In genomic region chr1:226579781-226580323, GRCh38 we compare ENCODE assay signal across 21 cellular contexts. TPM values are rescaled to one million over a fixed set of nuclear protein-coding genes. Genes with fewer than 3 reads are reported as not detected.
DNase-seq lines count a peak whose midpoint lies in the region; ATAC-seq and TF ChIP-seq lines count a peak whose summit lies in the region.
"Had no signal": no experiment of that assay in that cellular context is flagged by ENCODE, and none has a peak within 500 bp of the region (broad histone marks: within the 10 kb centered on the region; RNA-seq: fewer than 3 reads in every experiment).

No MANE protein-coding gene starts in this region.

- H3K27ac Mint-ChIP-seq in activated T-helper 1 cell treated with anti-CD3 and anti-CD28 coated beads, Interleukin-12 subunit alpha, Interleukin-12 subunit beta, Interleukin-2, Interleukin-4 antibody, amounts not matched to agents 30 ng/mL and 10 ng/mL and 1 ng/mL, durations not matched to agents 14 hours and 24 hours and 36 hours = peak overlapping the region; percentile 6
- peak overlapping the region; percentile 22 for H3K27ac Mint-ChIP-seq in neural progenitor cell
- H3K27ac Mint-ChIP-seq: B cell; CD4-positive, CD25-positive, alpha-beta regulatory T cell; CD8-positive, alpha-beta T cell; HFFc6 had no signal

- H3K9ac ChIP-seq in HCT116 (ENCODE audit: low read length) (no peak overlapping the region), neural progenitor cell (no peak overlapping the region)
- H3K9ac ChIP-seq: BLaER1, GM23248 had no signal

- RAD21 ChIA-PET in HCT116 (lab: Charles Lee; ENCODE audit: low non-redundant PET in 1 of 2, low total read pairs in 2 of 2, uncharacterized antibody in 2 of 2, unreplicated experiment in 2 of 2) = no interaction called here

- H4K20me1 ChIP-seq in HCT116 (ENCODE audit: insufficient read depth) = no peaks in the 10 kb centered on the region
- no peaks in the 10 kb centered on the region for H4K20me1 ChIP-seq in neural progenitor cell (ENCODE audit: low read depth)
- H4K20me1 ChIP-seq: BLaER1 had no signal

- POLR2A ChIA-PET in HCT116 (lab: Charles Lee) = no interaction called here

- no peak for TF ChIP-seq POLR2A in HCT116 (IDR thresholded peaks at IDR 0.05; ENCODE audit: borderline replicate concordance, extremely low read depth, insufficient read depth, insufficient read length)

- no peak overlapping the region for H3K27ac ChIP-seq in HCT116 (ENCODE audit: low read depth, low read length)
- H3K27ac ChIP-seq in neural progenitor cell = no peak overlapping the region
- H3K27ac ChIP-seq in upper lobe of right lung = no peak overlapping the region
- H3K27ac ChIP-seq: BLaER1, C4-2B, GM23248 had no signal

- CTCF ChIA-PET in HCT116 (lab: Charles Lee) = no interaction called here

- no peaks in the 10 kb centered on the region for H3K9me3 Mint-ChIP-seq in activated T-helper 1 cell treated with anti-CD3 and anti-CD28 coated beads, Interleukin-12 subunit alpha, Interleukin-12 subunit beta, Interleukin-2, Interleukin-4 antibody, amounts not matched to agents 30 ng/mL and 10 ng/mL and 1 ng/mL, durations not matched to agents 14 hours and 24 hours and 36 hours
- peaks cover 2% of the 10 kb centered on the region for H3K9me3 Mint-ChIP-seq in neural progenitor cell
- H3K9me3 Mint-ChIP-seq: CD8-positive, alpha-beta T cell; HFFc6 had no signal

- no peak for DNase-seq in HCT116 (ENCODE audit: low read depth, low spot score)
- no peak for DNase-seq in activated T-helper 1 cell treated with anti-CD3 and anti-CD28 coated beads, Interleukin-12 subunit alpha, Interleukin-12 subunit beta, Interleukin-2, Interleukin-4 antibody, amounts not matched to agents 30 ng/mL and 10 ng/mL and 1 ng/mL, durations not matched to agents 14 hours and 24 hours and 36 hours (ENCODE audit: low spot score)
- no peak for DNase-seq in neural progenitor cell (ENCODE audit: low spot score)
- peak; percentile 11 for DNase-seq in upper lobe of right lung
- DNase-seq in effector CD4-positive, alpha-beta T cell = no peak
- no peak for DNase-seq in activated effector memory CD4-positive, alpha-beta T cell treated with Interleukin-2 at 50 U/mL for 16 hours
- DNase-seq in DMS114 treated with DMSO at 0.1 percent for 48 hours (lab: John Stamatoyannopoulos, UW; ENCODE audit: unreplicated experiment) = no peak
- DNase-seq: Calu3; CD4-positive, CD25-positive, alpha-beta regulatory T cell; CD8-positive, alpha-beta T cell; COR-L47; DMS153; DND-41; GM23248; H7; HCEC 1CT; HFFc6 had no signal

- H2AFZ ChIP-seq in HCT116 (ENCODE audit: low read depth, low read length, poor library complexity, severe bottlenecking) (no peak overlapping the region), neural progenitor cell (replicated peaks) (no peak overlapping the region)
- H2AFZ ChIP-seq: GM23248 had no signal

- no peaks in the 10 kb centered on the region for H3K79me2 ChIP-seq in HCT116 (ENCODE audit: insufficient read depth, low read length)
- no peaks in the 10 kb centered on the region for H3K79me2 ChIP-seq in neural progenitor cell (ENCODE audit: low read depth)

- no peak overlapping the region for H3K4me3 Mint-ChIP-seq in activated T-helper 1 cell treated with anti-CD3 and anti-CD28 coated beads, Interleukin-12 subunit alpha, Interleukin-12 subunit beta, Interleukin-2, Interleukin-4 antibody, amounts not matched to agents 30 ng/mL and 10 ng/mL and 1 ng/mL, durations not matched to agents 14 hours and 24 hours and 36 hours
- peak overlapping the region; percentile 15 for H3K4me3 Mint-ChIP-seq in neural progenitor cell
- H3K4me3 Mint-ChIP-seq: B cell; CD4-positive, CD25-positive, alpha-beta regulatory T cell; CD8-positive, alpha-beta T cell; HFFc6 had no signal

- ATAC-seq in HCT116 = peak; percentile 25; the same call in 1 of the 2 replicates
- ATAC-seq in upper lobe of right lung = no peak
- ATAC-seq: CD8-positive, alpha-beta T cell had no signal

- peaks cover 4% of the 10 kb centered on the region for H3K27me3 Mint-ChIP-seq in activated T-helper 1 cell treated with anti-CD3 and anti-CD28 coated beads, Interleukin-12 subunit alpha, Interleukin-12 subunit beta, Interleukin-2, Interleukin-4 antibody, amounts not matched to agents 30 ng/mL and 10 ng/mL and 1 ng/mL, durations not matched to agents 14 hours and 24 hours and 36 hours (ENCODE audit: insufficient read depth)
- peaks cover 2% of the 10 kb centered on the region for H3K27me3 Mint-ChIP-seq in neural progenitor cell (ENCODE audit: insufficient read depth, low read depth)
- H3K27me3 Mint-ChIP-seq: B cell had no signal

- no peak overlapping the region for H3K4me3 ChIP-seq in HCT116 (replicated peaks in 1 of 2; ENCODE audit: low read depth in 1 of 2, low read length in 2 of 2)
- no peak overlapping the region for H3K4me3 ChIP-seq in neural progenitor cell
- no peak overlapping the region for H3K4me3 ChIP-seq in upper lobe of right lung
- H3K4me3 ChIP-seq: BLaER1, GM23248 had no signal

- H3K9me2 ChIP-seq in HCT116 (ENCODE audit: insufficient read depth) = no peaks in the 10 kb centered on the region

- BruUV-seq in HCT116 (replicated peaks; lab: Mats Ljungman, UMichigan) = no TSS peak

- H3K36me3 Mint-ChIP-seq in activated T-helper 1 cell treated with anti-CD3 and anti-CD28 coated beads, Interleukin-12 subunit alpha, Interleukin-12 subunit beta, Interleukin-2, Interleukin-4 antibody, amounts not matched to agents 30 ng/mL and 10 ng/mL and 1 ng/mL, durations not matched to agents 14 hours and 24 hours and 36 hours (ENCODE audit: low read depth) = no peaks in the 10 kb centered on the region
- no peaks in the 10 kb centered on the region for H3K36me3 Mint-ChIP-seq in neural progenitor cell
- H3K36me3 Mint-ChIP-seq: CD4-positive, CD25-positive, alpha-beta regulatory T cell; CD8-positive, alpha-beta T cell had no signal

- TF ChIP-seq RAD21 in HCT116 (IDR thresholded peaks at IDR 0.05; ENCODE audit: low read depth) = no peak

- H3K9me3 ChIP-seq in HCT116 (ENCODE audit: control insufficient read depth in 1 of 2, insufficient read depth in 1 of 2, low read depth in 1 of 2, low read length in 2 of 2) = no peaks in the 10 kb centered on the region
- no peaks in the 10 kb centered on the region for H3K9me3 ChIP-seq in neural progenitor cell (ENCODE audit: low read depth)
- H3K9me3 ChIP-seq in upper lobe of right lung = no peaks in the 10 kb centered on the region
- H3K9me3 ChIP-seq: BLaER1 had no signal

- no peaks in the 10 kb centered on the region for H3K4me1 Mint-ChIP-seq in activated T-helper 1 cell treated with anti-CD3 and anti-CD28 coated beads, Interleukin-12 subunit alpha, Interleukin-12 subunit beta, Interleukin-2, Interleukin-4 antibody, amounts not matched to agents 30 ng/mL and 10 ng/mL and 1 ng/mL, durations not matched to agents 14 hours and 24 hours and 36 hours (ENCODE audit: low read depth)
- H3K4me1 Mint-ChIP-seq in neural progenitor cell = peaks cover 13% of the 10 kb centered on the region
- H3K4me1 Mint-ChIP-seq: B cell had no signal

- intact Hi-C loops in HCT116 (cut with micrococcal nuclease) = no loop called here
- intact Hi-C loops in activated T-helper 1 cell treated with anti-CD3 and anti-CD28 coated beads, Interleukin-12 subunit alpha, Interleukin-12 subunit beta, Interleukin-2, Interleukin-4 antibody, amounts not matched to agents 30 ng/mL and 10 ng/mL and 1 ng/mL, durations not matched to agents 14 hours and 24 hours and 36 hours (cut with micrococcal nuclease) = no loop called here
- intact Hi-C loops in upper lobe of right lung (cut with DNase I) = no loop called here

- H3K36me3 ChIP-seq in HCT116 (ENCODE audit: control insufficient read depth in 1 of 2, insufficient read depth in 2 of 2, low read length in 2 of 2) (no peaks in the 10 kb centered on the region), neural progenitor cell (no peaks in the 10 kb centered on the region), upper lobe of right lung (no peaks in the 10 kb centered on the region)
- H3K36me3 ChIP-seq: BLaER1 had no signal

- H3K4me2 ChIP-seq in HCT116 (ENCODE audit: low read length) = no peak overlapping the region
- no peak overlapping the region for H3K4me2 ChIP-seq in neural progenitor cell
- H3K4me2 ChIP-seq: BLaER1 had no signal

- H3K4me1 ChIP-seq in HCT116 (ENCODE audit: control insufficient read depth in 1 of 2, insufficient read depth in 2 of 2, low read length in 2 of 2) (no peaks in the 10 kb centered on the region), neural progenitor cell (peaks cover 11% of the 10 kb centered on the region), upper lobe of right lung (no peaks in the 10 kb centered on the region)

- no peaks in the 10 kb centered on the region for H3F3A ChIP-seq in neural progenitor cell (ENCODE audit: low read depth)

- TF ChIP-seq CTCF in HCT116 (IDR thresholded peaks at IDR 0.05 in 2 of 3, conservative IDR thresholded peaks at IDR 0.05 in 1 of 3; ENCODE audit: borderline replicate concordance in 1 of 3, insufficient read depth in 1 of 3, low read depth in 2 of 3, low read length in 2 of 3) (no peak), neural progenitor cell (IDR thresholded peaks at IDR 0.05) (no peak), upper lobe of right lung (IDR thresholded peaks at IDR 0.05) (no peak)

- H3K27me3 ChIP-seq in HCT116 (ENCODE audit: insufficient read depth, low read length) = no peaks in the 10 kb centered on the region
- no peaks in the 10 kb centered on the region for H3K27me3 ChIP-seq in neural progenitor cell
- H3K27me3 ChIP-seq in upper lobe of right lung = no peaks in the 10 kb centered on the region
- H3K27me3 ChIP-seq: BLaER1 had no signal

TF ChIP-seq in HCT116, 20 proteins besides CTCF, POLR2A, EP300 and RAD21 (continues in another document):
- no peak for TF ChIP-seq EGR1 (IDR thresholded peaks at IDR 0.05; ENCODE audit: low read depth)
- TF ChIP-seq SP1 (IDR thresholded peaks at IDR 0.05; ENCODE audit: low read depth) = no peak
- no peak for TF ChIP-seq POLR2AphosphoS5 (IDR thresholded peaks at IDR 0.05; ENCODE audit: low read depth, low read length)

RNA-seq across cellular contexts. Expression of gene STUM, which starts 31.3 kb away (rescaled TPM):
- total RNA-seq in HCT116 (2021; ENCODE audit: unreplicated experiment) (not detected), neural progenitor cell (ENCODE audit: low replicate concordance) (0.19 TPM in 1 of 2 replicates, not detected in the other), upper lobe of right lung (0.49 TPM)
- polyA plus RNA-seq in HCT116 (2012) = not detected in 2 replicates
- not detected in 2 replicates for total RNA-seq in activated T-helper 1 cell treated with anti-CD3 and anti-CD28 coated beads, Interleukin-12 subunit alpha, Interleukin-12 subunit beta, Interleukin-2, Interleukin-4 antibody, amounts not matched to agents 30 ng/mL and 10 ng/mL and 1 ng/mL, durations not matched to agents 14 hours and 24 hours and 36 hours
- total RNA-seq: Calu3; CD4-positive, CD25-positive, alpha-beta regulatory T cell; CD8-positive, alpha-beta T cell; HFFc6 had no signal
- polyA plus RNA-seq: AG04450, GM23248 had no signal
